In the genomic region with DNA sequence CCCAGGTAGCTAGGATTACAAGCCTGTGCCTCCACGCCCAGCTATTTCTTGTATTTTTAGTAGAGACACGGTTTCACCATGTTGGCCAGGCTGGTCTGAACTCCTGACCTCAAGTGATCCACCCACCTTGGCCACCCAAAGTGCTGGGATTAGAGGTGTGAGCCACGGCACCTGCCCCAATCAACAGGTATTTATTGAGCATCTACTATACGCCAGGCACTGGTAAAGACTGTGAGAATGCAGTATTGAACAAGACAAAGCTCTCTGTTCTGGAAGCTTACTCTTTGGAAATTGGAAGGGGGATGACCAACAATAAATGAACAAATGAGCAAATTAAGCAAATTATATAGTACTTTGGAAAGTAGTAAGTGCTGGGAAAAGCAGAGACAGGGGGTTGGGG, we compare ENCODE assay signal across 11 cellular contexts. TPM values are rescaled to one million over a fixed set of nuclear protein-coding genes. Genes with fewer than 3 reads are reported as not detected.
DNase-seq lines count a peak whose midpoint lies in the region; ATAC-seq and TF ChIP-seq lines count a peak whose summit lies in the region.
"Had no signal": no experiment of that assay in that cellular context is flagged by ENCODE, and none has a peak within 500 bp of the region (broad histone marks: within the 10 kb centered on the region; RNA-seq: fewer than 3 reads in every experiment).

No MANE protein-coding gene starts in this region.

- WGBS in upper lobe of left lung, 2 donors = 87 to 98% methylated on average over 4 of the region's 4 CpGs

- no peaks in the 10 kb centered on the region for H3K9me3 ChIP-seq in upper lobe of left lung
- H3K9me3 ChIP-seq: HAP-1 had no signal

- H3K36me3 Mint-ChIP-seq in activated naive CD8-positive, alpha-beta T cell = peaks cover 2% of the 10 kb centered on the region
- H3K36me3 Mint-ChIP-seq in activated naive CD8-positive, alpha-beta T cell treated with anti-CD3 and anti-CD28 coated beads for 36 hours = peaks cover 9% of the 10 kb centered on the region
- no peaks in the 10 kb centered on the region for H3K36me3 Mint-ChIP-seq in natural killer cell treated with Interleukin-12 subunit alpha and Interleukin-12 subunit beta and Interleukin-15 and Interleukin-18, amount 100 ng/mL, for 72 hours

- no peaks in the 10 kb centered on the region for H3K9me3 Mint-ChIP-seq in activated naive CD8-positive, alpha-beta T cell (ENCODE audit: low read depth)
- no peaks in the 10 kb centered on the region for H3K9me3 Mint-ChIP-seq in activated naive CD8-positive, alpha-beta T cell treated with anti-CD3 and anti-CD28 coated beads for 36 hours
- H3K9me3 Mint-ChIP-seq in natural killer cell treated with Interleukin-12 subunit alpha and Interleukin-12 subunit beta and Interleukin-15 and Interleukin-18, amount 100 ng/mL, for 72 hours = no peaks in the 10 kb centered on the region

- TF ChIP-seq EP300 in upper lobe of left lung (IDR thresholded peaks at IDR 0.05) = no peak

- peak overlapping the region; percentile 98 for H3K27ac ChIP-seq in brain microvascular endothelial cell
- peak overlapping the region; percentile 93 to 98 (median 96) for H3K27ac ChIP-seq in upper lobe of left lung

- no peak overlapping the region for H3K4me3 ChIP-seq in brain microvascular endothelial cell (ENCODE audit: low read depth, low read length)
- no peak overlapping the region for H3K4me3 ChIP-seq in upper lobe of left lung

- in situ Hi-C loops in brain microvascular endothelial cell (cut with HindIII; ENCODE audit: low pct_ligation_motif_present, low sequenced_read_pairs) = no loop called here

- peak overlapping the region; percentile 54 for H3K27ac Mint-ChIP-seq in activated naive CD8-positive, alpha-beta T cell
- no peak overlapping the region for H3K27ac Mint-ChIP-seq in activated naive CD8-positive, alpha-beta T cell treated with anti-CD3 and anti-CD28 coated beads for 36 hours
- peak overlapping the region; percentile 7 to 97 for H3K27ac Mint-ChIP-seq in natural killer cell treated with Interleukin-12 subunit alpha and Interleukin-12 subunit beta and Interleukin-15 and Interleukin-18, amount 100 ng/mL, for 72 hours

- peaks cover 58% of the 10 kb centered on the region for H3K4me1 Mint-ChIP-seq in activated naive CD8-positive, alpha-beta T cell (ENCODE audit: low read depth)
- peaks cover 45% of the 10 kb centered on the region for H3K4me1 Mint-ChIP-seq in activated naive CD8-positive, alpha-beta T cell treated with anti-CD3 and anti-CD28 coated beads for 36 hours
- H3K4me1 Mint-ChIP-seq in natural killer cell treated with Interleukin-12 subunit alpha and Interleukin-12 subunit beta and Interleukin-15 and Interleukin-18, amount 100 ng/mL, for 72 hours (ENCODE audit: low read depth in 2 of 2) = peaks cover 66 to 72% of the 10 kb centered on the region in 2 donors

- TF ChIP-seq CTCF in brain microvascular endothelial cell (IDR thresholded peaks at IDR 0.05; ENCODE audit: low read depth, low read length, missing control alignments) (no peak), upper lobe of left lung (IDR thresholded peaks at IDR 0.05) (no peak)

- H3K4me3 Mint-ChIP-seq in activated naive CD8-positive, alpha-beta T cell = peak overlapping the region; percentile 59
- H3K4me3 Mint-ChIP-seq in activated naive CD8-positive, alpha-beta T cell treated with anti-CD3 and anti-CD28 coated beads for 36 hours = no peak overlapping the region
- H3K4me3 Mint-ChIP-seq in natural killer cell treated with Interleukin-12 subunit alpha and Interleukin-12 subunit beta and Interleukin-15 and Interleukin-18, amount 100 ng/mL, for 72 hours = peak overlapping the region; percentile 90

- TF ChIP-seq POLR2A in upper lobe of left lung (IDR thresholded peaks at IDR 0.05) = no peak

- peaks cover 27 to 53% (median 47%) of the 10 kb centered on the region in 4 donors for H3K4me1 ChIP-seq in upper lobe of left lung

- H3K36me3 ChIP-seq in brain microvascular endothelial cell (replicated peaks) (no peaks in the 10 kb centered on the region), upper lobe of left lung (no peaks in the 10 kb centered on the region)
- H3K36me3 ChIP-seq: HAP-1 had no signal

- DNase-seq in activated naive CD8-positive, alpha-beta T cell treated with anti-CD3 and anti-CD28 coated beads for 36 hours = no peak
- DNase-seq in brain microvascular endothelial cell (no peak), upper lobe of left lung (no peak), NCI-H226 (no peak)
- no peak for DNase-seq in natural killer cell treated with Interleukin-12 subunit alpha and Interleukin-12 subunit beta and Interleukin-15 and Interleukin-18, amount 100 ng/mL, for 72 hours (ENCODE audit: low spot score)
- DNase-seq: foreskin melanocyte, OCI-M1 had no signal

- H3K27me3 Mint-ChIP-seq in activated naive CD8-positive, alpha-beta T cell = no peaks in the 10 kb centered on the region
- no peaks in the 10 kb centered on the region for H3K27me3 Mint-ChIP-seq in activated naive CD8-positive, alpha-beta T cell treated with anti-CD3 and anti-CD28 coated beads for 36 hours
- no peaks in the 10 kb centered on the region for H3K27me3 Mint-ChIP-seq in natural killer cell treated with Interleukin-12 subunit alpha and Interleukin-12 subunit beta and Interleukin-15 and Interleukin-18, amount 100 ng/mL, for 72 hours

- no peaks in the 10 kb centered on the region for H3K27me3 ChIP-seq in brain microvascular endothelial cell (replicated peaks)
- no peaks in the 10 kb centered on the region for H3K27me3 ChIP-seq in upper lobe of left lung

- ATAC-seq in natural killer cell treated with Interleukin-12 subunit alpha and Interleukin-12 subunit beta and Interleukin-15 and Interleukin-18, amount 100 ng/mL, for 72 hours = no peak
- ATAC-seq in upper lobe of left lung (ENCODE audit: low FRiP score in 2 of 2) (no peak), HG02852 (IDR thresholded peaks at IDR 0.05; ENCODE audit: unreplicated experiment) (no peak), HG02571 (IDR thresholded peaks at IDR 0.05; ENCODE audit: unreplicated experiment) (no peak)

RNA-seq across cellular contexts. Expression of a gene that starts 21.4 kb away (rescaled TPM):
- 10 to 100 TPM; 50.0 to 53.2 TPM for total RNA-seq in activated naive CD8-positive, alpha-beta T cell treated with anti-CD3 and anti-CD28 coated beads for 36 hours
- 10 to 100 TPM; 65.0 to 67.8 TPM for total RNA-seq in natural killer cell treated with Interleukin-12 subunit alpha and Interleukin-12 subunit beta and Interleukin-15 and Interleukin-18, amount 100 ng/mL, for 72 hours
- 100 to 1,000 TPM in 1 of 6 donors, 10 to 100 TPM in 5; 53.7 to 102 (median 76.2) TPM for total RNA-seq in upper lobe of left lung

RNA-seq across cellular contexts. Expression of a gene that starts 22.7 kb away (rescaled TPM):
- total RNA-seq in activated naive CD8-positive, alpha-beta T cell treated with anti-CD3 and anti-CD28 coated beads for 36 hours = 10 to 100 TPM in 1 of 2 experiments, 1 to 10 TPM in 1; 9.7 to 10.5 TPM
- total RNA-seq in natural killer cell treated with Interleukin-12 subunit alpha and Interleukin-12 subunit beta and Interleukin-15 and Interleukin-18, amount 100 ng/mL, for 72 hours = 10 to 100 TPM; 16.3 to 18.0 TPM
- total RNA-seq in upper lobe of left lung = 100 to 1,000 TPM in 2 of 6 donors, 10 to 100 TPM in 2, 1 to 10 TPM in 1, not detected in 1; 8.8 to 152 (median 94.9) TPM

RNA-seq across cellular contexts. Expression of a gene that starts 38.7 kb away (rescaled TPM):
- total RNA-seq in activated naive CD8-positive, alpha-beta T cell treated with anti-CD3 and anti-CD28 coated beads for 36 hours = 10 to 100 TPM; 27.0 to 27.1 TPM
- total RNA-seq in natural killer cell treated with Interleukin-12 subunit alpha and Interleukin-12 subunit beta and Interleukin-15 and Interleukin-18, amount 100 ng/mL, for 72 hours = 10 to 100 TPM; 11.0 to 25.4 TPM
- total RNA-seq in upper lobe of left lung = 1 to 10 TPM; 1.0 to 7.7 (median 5.8) TPM

RNA-seq across cellular contexts. Expression of a gene that starts 40.3 kb away (rescaled TPM):
- total RNA-seq in activated naive CD8-positive, alpha-beta T cell treated with anti-CD3 and anti-CD28 coated beads for 36 hours = 1 to 10 TPM; 3.6 to 4.7 TPM
- total RNA-seq in natural killer cell treated with Interleukin-12 subunit alpha and Interleukin-12 subunit beta and Interleukin-15 and Interleukin-18, amount 100 ng/mL, for 72 hours = 10 to 100 TPM; 12.2 to 14.1 TPM
- 10 to 100 TPM; 27.8 to 76.2 (median 57.5) TPM for total RNA-seq in upper lobe of left lung

RNA-seq across cellular contexts. Expression of a gene that starts 51.7 kb away (rescaled TPM):
- 1 to 10 TPM; 1.3 to 1.8 TPM for total RNA-seq in activated naive CD8-positive, alpha-beta T cell treated with anti-CD3 and anti-CD28 coated beads for 36 hours
- 1 to 10 TPM; 5.9 to 7.8 TPM for total RNA-seq in natural killer cell treated with Interleukin-12 subunit alpha and Interleukin-12 subunit beta and Interleukin-15 and Interleukin-18, amount 100 ng/mL, for 72 hours
- total RNA-seq in upper lobe of left lung = 10 to 100 TPM in 3 of 6 donors, 1 to 10 TPM in 3; 5.2 to 17.8 (median 11.1) TPM
